ENCODE assay signal across 22 cellular contexts in genomic region chr9:115616666-115617239, GRCh38.
DNase-seq lines count a peak whose midpoint lies in the region; ATAC-seq and TF ChIP-seq lines count a peak whose summit lies in the region.
"Had no signal": no experiment of that assay in that cellular context is flagged by ENCODE, and none has a peak within 500 bp of the region (broad histone marks: within the 10 kb centered on the region; RNA-seq: fewer than 3 reads in every experiment).

No MANE protein-coding gene starts in this region.

- H2AFZ ChIP-seq in SK-N-SH (ENCODE audit: low read depth) (no peak overlapping the region), smooth muscle cell (ENCODE audit: low read depth) (peak overlapping the region; percentile 3)

- TF ChIP-seq POLR2A in right lobe of liver (IDR thresholded peaks at IDR 0.05) = no peak

- H3K4me3 ChIP-seq in SK-N-SH (ENCODE audit: low read depth in 2 of 2, low read length in 1 of 2) = no peak overlapping the region
- H3K4me3 ChIP-seq in SK-N-MC = no peak overlapping the region; the same call in 1 of the 2 replicates
- no peak overlapping the region for H3K4me3 ChIP-seq in smooth muscle cell
- H3K4me3 ChIP-seq in right lobe of liver = no peak overlapping the region
- H3K4me3 ChIP-seq: BLaER1, SJCRH30 had no signal

- H3K36me3 ChIP-seq in SK-N-SH (replicated peaks in 1 of 2; ENCODE audit: control insufficient read depth in 1 of 2, insufficient read depth in 2 of 2, low read length in 1 of 2) = peaks cover 0 to 12% of the 10 kb centered on the region in 2 experiments
- H3K36me3 ChIP-seq in SK-N-MC (ENCODE audit: insufficient read depth, low read length) = peaks cover 56% of the 10 kb centered on the region
- no peaks in the 10 kb centered on the region for H3K36me3 ChIP-seq in smooth muscle cell (ENCODE audit: low read depth)
- H3K36me3 ChIP-seq in right lobe of liver = no peaks in the 10 kb centered on the region
- H3K36me3 ChIP-seq: BLaER1, SJCRH30 had no signal

- peak overlapping the region; percentile 66 to 100; a peak in 3 of 4 replicates for H3K27ac ChIP-seq in SK-N-SH (ENCODE audit: low read depth in 2 of 2, low read length in 1 of 2)
- H3K27ac ChIP-seq in SK-N-MC = peak overlapping the region; percentile 99
- H3K27ac ChIP-seq in foreskin keratinocyte = peak overlapping the region; percentile 87
- H3K27ac ChIP-seq in smooth muscle cell (ENCODE audit: low read depth) = peak overlapping the region; percentile 99
- no peak overlapping the region for H3K27ac ChIP-seq in right lobe of liver
- H3K27ac ChIP-seq: 22Rv1, BLaER1, KMS-11 had no signal

- no peak for ATAC-seq in SK-N-SH treated with all-trans-retinoic acid at 6 μM for 48 hours
- no peak for ATAC-seq in foreskin keratinocyte
- no peak for ATAC-seq in right lobe of liver
- ATAC-seq in GM21515 (IDR thresholded peaks at IDR 0.05; ENCODE audit: unreplicated experiment) = no peak
- no peak for ATAC-seq in HG03159 (IDR thresholded peaks at IDR 0.05; ENCODE audit: unreplicated experiment)
- ATAC-seq: CD8-positive, alpha-beta T cell had no signal

- intact Hi-C loops in right lobe of liver (cut with DNase I) = no loop called here

- no peak for TF ChIP-seq RAD21 in SK-N-SH (IDR thresholded peaks at IDR 0.05; ENCODE audit: low read length)

- H3K4me2 ChIP-seq in SK-N-SH (no peak overlapping the region), smooth muscle cell (peak overlapping the region; percentile 80)
- H3K4me2 ChIP-seq: BLaER1, KMS-11 had no signal

- H4K20me1 ChIP-seq in SK-N-SH (ENCODE audit: insufficient read depth) = no peaks in the 10 kb centered on the region
- H4K20me1 ChIP-seq in smooth muscle cell (ENCODE audit: low read depth) = no peaks in the 10 kb centered on the region
- H4K20me1 ChIP-seq: BLaER1 had no signal

- H3K4me1 ChIP-seq in SK-N-SH (ENCODE audit: control insufficient read depth in 1 of 2, insufficient read depth in 2 of 2, low read depth in 1 of 2, low read length in 1 of 2) (peaks cover 0 to 31% of the 10 kb centered on the region in 2 experiments; a peak in 2 of 4 replicates), foreskin keratinocyte (peaks cover 27% of the 10 kb centered on the region), smooth muscle cell (ENCODE audit: low read depth) (peaks cover 11% of the 10 kb centered on the region), right lobe of liver (no peaks in the 10 kb centered on the region)
- H3K4me1 ChIP-seq: BLaER1 had no signal

- WGBS in SK-N-SH (ENCODE audit: low lambda C conversion rate) = 100% methylated on average over 2 of the region's 2 CpGs
- 87% methylated on average over 2 of the region's 2 CpGs for WGBS in smooth muscle cell (ENCODE audit: low lambda C conversion rate)
- 83% methylated on average over 2 of the region's 2 CpGs for WGBS in right lobe of liver (ENCODE audit: insufficient coverage, low coverage, low lambda C conversion rate, missing lambda C conversion rate)

- H3F3A ChIP-seq in SK-N-SH (replicated peaks; ENCODE audit: insufficient read depth) (peaks cover 36% of the 10 kb centered on the region), smooth muscle cell (ENCODE audit: low read depth) (peaks cover 12% of the 10 kb centered on the region)

- POLR2A ChIA-PET in SK-N-SH (lab: Yijun Ruan, JAX) = no interaction called here

- H3K9ac ChIP-seq in SK-N-SH (peak overlapping the region; percentile 86), SK-N-MC (ENCODE audit: insufficient read length) (peak overlapping the region; percentile 90), smooth muscle cell (ENCODE audit: low read depth) (peak overlapping the region; percentile 71)
- H3K9ac ChIP-seq: BLaER1, KMS-11 had no signal

- CTCF ChIA-PET in SK-N-SH (lab: Yijun Ruan, JAX) = interaction anchor here (1.3 to 2.1 kb wide), 2 partner anchors 23 kb away, joined by 4 to 13 read pairs; no protein-coding TSS in a partner anchor

- H3K9me2 ChIP-seq in SK-N-SH = no peaks in the 10 kb centered on the region

- DNase-seq in SK-N-SH (no peak), SK-N-MC (ENCODE audit: low read depth, low spot score) (peak; percentile 96), foreskin keratinocyte (no peak), smooth muscle cell (lab: John Stamatoyannopoulos, UW; ENCODE audit: unreplicated experiment) (no peak), right lobe of liver (no peak)
- DNase-seq: CD8-positive, alpha-beta T cell; DMS53; EL; NCI-H1417; NCI-H187; NCI-H2107; NCI-H2227 treated with DMSO at 0.1 percent for 48 hours; NCI-H510A treated with DMSO at 0.1 percent for 48 hours; NCI-H82; OCI-M1; SJCRH30 had no signal

- TF ChIP-seq EP300 in SK-N-SH (IDR thresholded peaks at IDR 0.05; ENCODE audit: borderline replicate concordance in 1 of 2, low read depth in 1 of 2, low read length in 1 of 2) = no peak

- H3K79me2 ChIP-seq in SK-N-SH (ENCODE audit: insufficient read depth) = 0 out of 2 replicates have a peak, but pooled peaks cover 4% of the 10 kb centered on the region
- H3K79me2 ChIP-seq in smooth muscle cell (ENCODE audit: low read depth) = no peaks in the 10 kb centered on the region

- TF ChIP-seq CTCF in SK-N-SH (IDR thresholded peaks at IDR 0.05) (no peak), foreskin keratinocyte (conservative IDR thresholded peaks at IDR 0.05) (no peak), smooth muscle cell (IDR thresholded peaks at IDR 0.05; ENCODE audit: borderline replicate concordance, insufficient read depth, poor library complexity, severe bottlenecking) (no peak), right lobe of liver (IDR thresholded peaks at IDR 0.05) (no peak)

- H3K27me3 ChIP-seq in SK-N-SH (ENCODE audit: insufficient read depth) = no peaks in the 10 kb centered on the region
- no peaks in the 10 kb centered on the region for H3K27me3 ChIP-seq in foreskin keratinocyte
- no peaks in the 10 kb centered on the region for H3K27me3 ChIP-seq in smooth muscle cell (ENCODE audit: low read depth)
- H3K27me3 ChIP-seq in right lobe of liver = no peaks in the 10 kb centered on the region
- H3K27me3 ChIP-seq: BLaER1, SJCRH30 had no signal

- H3K9me3 ChIP-seq in SK-N-SH = no peaks in the 10 kb centered on the region
- peaks cover 5% of the 10 kb centered on the region; the same call in 1 of the 2 replicates for H3K9me3 ChIP-seq in SK-N-MC (ENCODE audit: low read depth, low read length)
- no peaks in the 10 kb centered on the region for H3K9me3 ChIP-seq in smooth muscle cell (replicated peaks; ENCODE audit: low read depth)
- no peaks in the 10 kb centered on the region for H3K9me3 ChIP-seq in right lobe of liver
- H3K9me3 ChIP-seq: SJCRH30 had no signal

TF ChIP-seq in SK-N-SH, 30 proteins besides CTCF, POLR2A, EP300 and RAD21 (continues in another document):
- TF ChIP-seq USF2 (IDR thresholded peaks at IDR 0.05; ENCODE audit: borderline replicate concordance, low read depth, low read length) = no peak
- no peak for TF ChIP-seq ELF1 (IDR thresholded peaks at IDR 0.05)
- no peak for TF ChIP-seq FOSL2 (IDR thresholded peaks at IDR 0.05; ENCODE audit: borderline replicate concordance, low read depth)
- no peak for TF ChIP-seq TCF12 (IDR thresholded peaks at IDR 0.05)
- no peak for TF ChIP-seq TEAD4 (IDR thresholded peaks at IDR 0.05; ENCODE audit: borderline replicate concordance, insufficient read depth)
- TF ChIP-seq TAF1 (IDR thresholded peaks at IDR 0.05; ENCODE audit: borderline replicate concordance, low read depth, low read length) = no peak
- TF ChIP-seq USF1 (IDR thresholded peaks at IDR 0.05; ENCODE audit: borderline replicate concordance, low read depth) = no peak
- TF ChIP-seq CHD2 (IDR thresholded peaks at IDR 0.05; ENCODE audit: low read length, partially characterized antibody) = no peak
- no peak for TF ChIP-seq GABPA (IDR thresholded peaks at IDR 0.05; ENCODE audit: low read depth)

TF ChIP-seq in SK-N-SH treated with all-trans-retinoic acid at 6 μM for 48 hours, 23 proteins besides CTCF, POLR2A, EP300 and RAD21 (continues in another document):
- TF ChIP-seq CREB5 (CRISPR knock-in tag; IDR thresholded peaks at IDR 0.05; ENCODE audit: low read depth) = no peak
- no peak for TF ChIP-seq PATZ1 (CRISPR knock-in tag; IDR thresholded peaks at IDR 0.05; ENCODE audit: borderline replicate concordance)
- TF ChIP-seq ARNTL (CRISPR knock-in tag; IDR thresholded peaks at IDR 0.05; ENCODE audit: borderline replicate concordance, low read depth) = no peak
- no peak for TF ChIP-seq ZNF565 (CRISPR knock-in tag; conservative IDR thresholded peaks at IDR 0.05; ENCODE audit: low read depth)
- no peak for TF ChIP-seq GLIS3 (CRISPR knock-in tag; IDR thresholded peaks at IDR 0.05)
- no peak for TF ChIP-seq ZFP3 (CRISPR knock-in tag; IDR thresholded peaks at IDR 0.05)
- no peak for TF ChIP-seq ISL1 (CRISPR knock-in tag; IDR thresholded peaks at IDR 0.05)

Comparison
In these comparisons a context has a peak if more than half of its experiments do, and no peak if none do; other contexts are left out.
1. H3K27ac ChIP-seq: peak in SK-N-SH (2 of 2), SK-N-MC (single experiment), foreskin keratinocyte (single experiment) and smooth muscle cell (single experiment); none in right lobe of liver (0 of 3).
2. Peak in every context shown above with its lines, with median percentiles within 50 percentile points of each other: H3K9ac ChIP-seq.